18 cellular contexts compared by ENCODE assay signal in the genomic region with DNA sequence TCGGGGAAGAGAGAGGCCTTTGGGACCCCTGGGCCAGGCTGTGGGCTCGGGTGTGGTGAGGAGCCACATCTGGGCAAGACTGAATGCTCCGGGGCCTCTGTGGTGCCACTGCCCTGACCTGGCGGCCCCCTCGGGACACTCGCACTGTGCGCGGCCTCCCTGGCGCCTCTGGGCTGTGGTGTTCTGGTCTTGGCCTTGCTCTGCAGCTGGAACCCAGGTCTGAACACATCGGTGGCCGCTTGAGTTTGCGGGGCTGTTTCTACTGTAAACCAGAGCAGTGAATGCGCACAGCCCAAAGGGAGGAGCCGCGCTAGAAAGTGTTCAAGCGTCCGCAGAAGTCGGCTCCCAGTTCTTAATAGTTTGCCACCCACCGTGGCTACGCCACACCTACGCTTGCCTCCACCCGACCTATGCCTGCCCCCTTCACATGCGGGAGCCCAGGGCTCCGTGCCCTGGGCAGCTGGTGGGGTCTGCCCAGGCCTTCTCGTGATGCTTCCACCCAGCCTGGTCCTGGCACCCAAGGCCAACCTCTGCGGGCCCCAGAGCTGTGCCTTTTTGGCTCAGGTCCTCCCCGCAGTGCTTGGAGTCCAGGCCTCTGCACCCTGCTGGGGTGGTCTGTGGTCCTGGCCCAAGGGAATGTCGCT. TPM values are rescaled to one million over a fixed set of nuclear protein-coding genes. Genes with fewer than 3 reads are reported as not detected.
A peak's percentile ranks its signal among the peaks of the same experiment; 100 is the strongest.
DNase-seq lines count a peak whose midpoint lies in the region; ATAC-seq and TF ChIP-seq lines count a peak whose summit lies in the region.
"Had no signal": no experiment of that assay in that cellular context is flagged by ENCODE, and none has a peak within 500 bp of the region (broad histone marks: within the 10 kb centered on the region; RNA-seq: fewer than 3 reads in every experiment).

No MANE protein-coding gene starts in this region.

- H2AFZ ChIP-seq in Loucy (ENCODE audit: low read length) (no peak overlapping the region), MM.1S (ENCODE audit: low read length) (no peak overlapping the region)

- H3K79me2 ChIP-seq in Loucy (ENCODE audit: insufficient read depth, low read length) (peaks cover 30% of the 10 kb centered on the region; the same call in 1 of the 2 replicates), MM.1S (ENCODE audit: low read length) (no peaks in the 10 kb centered on the region)

- DNase-seq in spleen (peak; percentile 67), MM.1S (no peak), NCI-H1417 treated with DMSO at 0.1 percent for 48 hours (lab: John Stamatoyannopoulos, UW) (no peak)
- DNase-seq: ACHN; Caco-2; CD4-positive, CD25-positive, alpha-beta regulatory T cell; GF-D8; GOT3; NCI-H1436 treated with DMSO at 0.1 percent for 48 hours; NCI-H2029; NCI-H524 treated with DMSO at 0.1 percent for 48 hours; SJCRH30 had no signal

- H3K27ac ChIP-seq in C4-2B: peak overlapping the region; percentile 79; the same call in 1 of the 2 replicates
- peak overlapping the region; percentile 16 for H3K27ac ChIP-seq in muscle layer of colon (ENCODE audit: low read depth, low read length)
- H3K27ac ChIP-seq in spleen: no peak overlapping the region
- H3K27ac ChIP-seq in MM.1S (ENCODE audit: low read length): no peak overlapping the region
- H3K27ac ChIP-seq: HL-60, KMS-11, SJCRH30 had no signal

- H3K9me3 ChIP-seq in Loucy (ENCODE audit: insufficient read depth, low read depth, low read length) (no peaks in the 10 kb centered on the region), muscle layer of colon (ENCODE audit: low read length) (no peaks in the 10 kb centered on the region), spleen (no peaks in the 10 kb centered on the region), MM.1S (replicated peaks; ENCODE audit: insufficient read depth, low read length) (no peaks in the 10 kb centered on the region)
- H3K9me3 ChIP-seq: Caco-2, SJCRH30 had no signal

- H3K9ac ChIP-seq in Loucy (ENCODE audit: low read depth, low read length, poor library complexity, severe bottlenecking) (no peak overlapping the region), muscle layer of colon (ENCODE audit: low read length) (no peak overlapping the region), MM.1S (ENCODE audit: low read length) (no peak overlapping the region)
- H3K9ac ChIP-seq: KMS-11 had no signal

- TF ChIP-seq POLR2A in spleen (IDR thresholded peaks at IDR 0.05): no peak

- no peaks in the 10 kb centered on the region for H3F3A ChIP-seq in Loucy (ENCODE audit: low read depth)
- H3F3A ChIP-seq in MM.1S (ENCODE audit: insufficient read depth, low read length): no peaks in the 10 kb centered on the region

- no peak for ATAC-seq in GM21515 (IDR thresholded peaks at IDR 0.05; ENCODE audit: unreplicated experiment)

- H3K4me2 ChIP-seq in Loucy (ENCODE audit: low read depth, low read length, poor library complexity, severe bottlenecking) (peak overlapping the region; percentile 37), MM.1S (ENCODE audit: low read depth, low read length) (no peak overlapping the region)
- H3K4me2 ChIP-seq: KMS-11 had no signal

- intact Hi-C loops in spleen (cut with DNase I; ENCODE audit: low total_unique reads): no loop called here

- H4K20me1 ChIP-seq in Loucy (ENCODE audit: insufficient read depth, low read length, poor library complexity, severe bottlenecking) (peaks cover 30% of the 10 kb centered on the region), MM.1S (ENCODE audit: insufficient read depth, low read length) (no peaks in the 10 kb centered on the region)

- WGBS in spleen, 5 donors: 79 to 88% (median 87%) methylated on average over 17 to 28 of the region's 28 CpGs

- H3K36me3 ChIP-seq in Loucy (ENCODE audit: insufficient read depth, low read length) (no peaks in the 10 kb centered on the region; the same call in 1 of the 2 replicates), muscle layer of colon (ENCODE audit: insufficient read depth, low read length) (peaks cover 5% of the 10 kb centered on the region), spleen (no peaks in the 10 kb centered on the region), MM.1S (replicated peaks; ENCODE audit: insufficient read depth, low read length) (no peaks in the 10 kb centered on the region)

- H3K9me2 ChIP-seq in Loucy (replicated peaks; ENCODE audit: low read depth, low read length) (no peaks in the 10 kb centered on the region), MM.1S (replicated peaks; ENCODE audit: insufficient read depth, low read length) (no peaks in the 10 kb centered on the region)

- H3K4me1 ChIP-seq in Loucy (ENCODE audit: insufficient read depth, low read length, poor library complexity, severe bottlenecking) (peaks cover 38% of the 10 kb centered on the region), muscle layer of colon (ENCODE audit: insufficient read depth, low read length) (peaks cover 52% of the 10 kb centered on the region), spleen (peaks cover 21 to 76% (median 63%) of the 10 kb centered on the region in 6 donors), MM.1S (ENCODE audit: low read length) (no peaks in the 10 kb centered on the region)

- TF ChIP-seq CTCF in C4-2B (conservative IDR thresholded peaks at IDR 0.05) (no peak), Loucy (conservative IDR thresholded peaks at IDR 0.05; ENCODE audit: low read length) (no peak), spleen (IDR thresholded peaks at IDR 0.05 in 8 of 11, conservative IDR thresholded peaks at IDR 0.05 in 3 of 11) (no peak), MM.1S (IDR thresholded peaks at IDR 0.05; ENCODE audit: low read length) (no peak)

- no peaks in the 10 kb centered on the region for H3K27me3 ChIP-seq in Loucy (ENCODE audit: insufficient read depth, low read length, poor library complexity, severe bottlenecking)
- no peaks in the 10 kb centered on the region for H3K27me3 ChIP-seq in muscle layer of colon (ENCODE audit: control insufficient read depth in 1 of 2, insufficient read depth in 2 of 2, low read length in 2 of 2)
- peaks cover 0 to 77% (median 17%) of the 10 kb centered on the region in 7 donors for H3K27me3 ChIP-seq in spleen (replicated peaks in 1 of 7)
- peaks cover 93% of the 10 kb centered on the region for H3K27me3 ChIP-seq in MM.1S (replicated peaks; ENCODE audit: insufficient read depth, low read length)
- H3K27me3 ChIP-seq: SJCRH30 had no signal

- H3K4me3 ChIP-seq in Loucy (ENCODE audit: low read length, poor library complexity, severe bottlenecking) (no peak overlapping the region), muscle layer of colon (ENCODE audit: low read depth in 1 of 2, low read length in 2 of 2) (peak overlapping the region in 1 of 2 donors; percentile 84), spleen (no peak overlapping the region), MM.1S (ENCODE audit: low read length) (no peak overlapping the region)
- H3K4me3 ChIP-seq: SJCRH30 had no signal

RNA-seq across cellular contexts. Expression of gene PDE9A, which starts 4.4 kb away (rescaled TPM):
- 10 to 100 TPM; 15.1 to 45.5 (median 24.9) TPM for total RNA-seq in spleen
- 10 to 100 TPM in 2 of 3 donors, 1 to 10 TPM in 1; 7.9 to 33.5 (median 18.2) TPM for polyA plus RNA-seq in spleen

Comparison
In these comparisons a context has a peak if more than half of its experiments do, and no peak if none do; other contexts are left out.
1. H3K27ac ChIP-seq: peak in C4-2B (single experiment) and muscle layer of colon (single experiment); none in spleen (0 of 8) and MM.1S (single experiment).